In genomic region chr19:17625043-17625442, GRCh38 we compare ENCODE assay signal across 28 cellular contexts.
A peak's percentile ranks its signal among the peaks of the same experiment; 100 is the strongest.
DNase-seq lines count a peak whose midpoint lies in the region; ATAC-seq, FAIRE-seq and TF ChIP-seq lines count a peak whose summit lies in the region.
"Had no signal": no experiment of that assay in that cellular context is flagged by ENCODE, and none has a peak within 500 bp of the region (broad histone marks: within the 10 kb centered on the region; RNA-seq: fewer than 3 reads in every experiment).

No MANE protein-coding gene starts in this region.

- H4K91ac ChIP-seq in H1 (replicated peaks; ENCODE audit: insufficient read length, low read length): no peak overlapping the region

- no peak for TF ChIP-seq POLR2A in A549 (IDR thresholded peaks at IDR 0.05; ENCODE audit: low read length)
- TF ChIP-seq POLR2A in K562 (conservative IDR thresholded peaks at IDR 0.05): no peak
- TF ChIP-seq POLR2A in H1 (IDR thresholded peaks at IDR 0.05; ENCODE audit: control extremely low read depth in 1 of 2, low read depth in 2 of 2, low read length in 2 of 2): no peak

- TF ChIP-seq CTCF in A549 (IDR thresholded peaks at IDR 0.05): no peak
- TF ChIP-seq CTCF in K562 (IDR thresholded peaks at IDR 0.05 in 2 of 3, conservative IDR thresholded peaks at IDR 0.05 in 1 of 3; ENCODE audit: insufficient read depth in 2 of 3, low read depth in 1 of 3, low read length in 3 of 3): no peak
- TF ChIP-seq CTCF in H1 (IDR thresholded peaks at IDR 0.05; ENCODE audit: control extremely low read depth in 1 of 3, insufficient read depth in 1 of 3, low read depth in 1 of 3, low read length in 3 of 3): no peak
- no peak for TF ChIP-seq CTCF in neural progenitor cell (IDR thresholded peaks at IDR 0.05)
- no peak for TF ChIP-seq CTCF in coronary artery (IDR thresholded peaks at IDR 0.05)

- H3K14ac ChIP-seq in H1 (ENCODE audit: insufficient read length): no peak overlapping the region

- H2BK120ac ChIP-seq in H1 (replicated peaks; ENCODE audit: low read depth, low read length): no peak overlapping the region

- H4K20me1 ChIP-seq in K562 (replicated peaks; ENCODE audit: control insufficient read depth, insufficient read depth, low read length): no peaks in the 10 kb centered on the region; the same call in 1 of the 2 replicates
- H4K20me1 ChIP-seq in H1 (replicated peaks in 1 of 2; ENCODE audit: control insufficient read depth in 1 of 2, insufficient read depth in 2 of 2, low read length in 2 of 2): peaks cover 0 to 18% of the 10 kb centered on the region in 2 experiments
- H4K20me1 ChIP-seq in neural progenitor cell (ENCODE audit: low read depth): no peaks in the 10 kb centered on the region
- H4K20me1 ChIP-seq: BLaER1 had no signal

- FAIRE-seq in A549 (lab: Jason Lieb, UNC): no peak
- FAIRE-seq in K562 (lab: Jason Lieb, UNC): no peak
- FAIRE-seq in H1 (lab: Jason Lieb, UNC): no peak
- FAIRE-seq: GM12878, GM12892, GM18507 had no signal

- H3K27me3 ChIP-seq in K562 (ENCODE audit: control insufficient read depth in 2 of 2, insufficient read depth in 2 of 2, low read length in 2 of 2) (peaks cover 3 to 17% of the 10 kb centered on the region in 2 experiments; a peak in 3 of 5 replicates), H1 (replicated peaks in 1 of 4; ENCODE audit: control insufficient read depth in 3 of 4, extremely low read depth in 1 of 4, insufficient read depth in 3 of 4, low read length in 3 of 4) (no peaks in the 10 kb centered on the region), neural progenitor cell (no peaks in the 10 kb centered on the region)
- H3K27me3 ChIP-seq: BE2C, BLaER1 had no signal

- H3K79me2 ChIP-seq in K562 (ENCODE audit: control insufficient read depth, insufficient read depth, low read length) (no peaks in the 10 kb centered on the region), H1 (ENCODE audit: control insufficient read depth in 1 of 2, insufficient read depth in 2 of 2, low read length in 2 of 2) (no peaks in the 10 kb centered on the region), neural progenitor cell (ENCODE audit: low read depth) (no peaks in the 10 kb centered on the region)

- H3K4me2 ChIP-seq in A549: no peak overlapping the region
- H3K4me2 ChIP-seq in K562 (ENCODE audit: insufficient read depth, low read length): no peak overlapping the region
- no peak overlapping the region for H3K4me2 ChIP-seq in H1 (ENCODE audit: insufficient read depth in 1 of 2, low read depth in 2 of 2, low read length in 2 of 2)
- no peak overlapping the region for H3K4me2 ChIP-seq in neural progenitor cell
- H3K4me2 ChIP-seq: BLaER1 had no signal

- no peak overlapping the region for H3K4ac ChIP-seq in H1 (replicated peaks; ENCODE audit: insufficient read length, low read depth, low read length)

- ATAC-seq in A549 (no peak), K562 (no peak), HG03432 (IDR thresholded peaks at IDR 0.05; ENCODE audit: unreplicated experiment) (no peak)
- ATAC-seq: GM12878 had no signal

- H3K9me3 Mint-ChIP-seq in neural progenitor cell: peaks cover 13% of the 10 kb centered on the region

- no peak overlapping the region for H2AK5ac ChIP-seq in H1 (ENCODE audit: low read depth, low read length)

- H2BK15ac ChIP-seq in H1 (ENCODE audit: low read length): no peak overlapping the region

- 75% methylated on average over 1 of the region's 1 CpG for WGBS in A549 (ENCODE audit: missing lambda C conversion rate)
- WGBS in K562 (ENCODE audit: insufficient coverage, low coverage, missing lambda C conversion rate): 0% methylated on average over 1 of the region's 1 CpG
- WGBS in H1 (ENCODE audit: extremely low coverage in 1 of 2, insufficient coverage in 1 of 2, insufficient read length in 1 of 2, insufficient replicate concordance in 2 of 2, low coverage in 1 of 2, low lambda C conversion rate in 2 of 2, missing lambda C conversion rate in 1 of 2), 2 experiments: 73% methylated on average over 1 of the region's 1 CpG; no CpG with 5 or more reads in 1 of the 2 experiments

- H2BK20ac ChIP-seq in H1 (ENCODE audit: low read length): no peak overlapping the region

- BruUV-seq in K562 (replicated peaks; lab: Mats Ljungman, UMichigan): no TSS peak

- no peak overlapping the region for H4K5ac ChIP-seq in H1 (ENCODE audit: insufficient read length, low read depth, low read length)

- peak overlapping the region; percentile 93 for H3K56ac ChIP-seq in H1 (replicated peaks; ENCODE audit: insufficient read length, low read depth, low read length)

- no peak overlapping the region for H3K23ac ChIP-seq in H1 (ENCODE audit: insufficient read length)

- DNase-seq in A549 (ENCODE audit: low read depth in 1 of 2, low spot score in 1 of 2): no peak
- DNase-seq in K562 (ENCODE audit: extremely low read depth in 1 of 4, low spot score in 3 of 4): no peak
- no peak for DNase-seq in H1 (ENCODE audit: low read depth in 1 of 2, low spot score in 2 of 2)
- DNase-seq in neural progenitor cell (ENCODE audit: low spot score): no peak
- no peak for DNase-seq in cortex of kidney (lab: John Stamatoyannopoulos, UW)
- no peak for DNase-seq in coronary artery (ENCODE audit: low spot score)
- no peak for DNase-seq in kidney tubule cell (ENCODE audit: low spot score)
- DNase-seq: ACHN; BE2C; C1 segment of cervical spinal cord; CD4-positive, alpha-beta memory T cell; CD4-positive, CD25-positive, alpha-beta regulatory T cell; COR-L47; DMS 273 treated with DMSO at 0.1 percent for 48 hours; DMS153; DMS53; DMS79; DND-41; EL; GDM1 had no signal

- TF ChIP-seq EP300 in A549 (IDR thresholded peaks at IDR 0.05) (no peak), K562 (IDR thresholded peaks at IDR 0.05; ENCODE audit: low read length) (no peak), H1 (IDR thresholded peaks at IDR 0.05; ENCODE audit: borderline replicate concordance in 1 of 2, low read depth in 2 of 2, low read length in 2 of 2) (no peak)

- H4K8ac ChIP-seq in H1 (ENCODE audit: extremely low read depth, insufficient read depth, low read length): no peak overlapping the region

- no peaks in the 10 kb centered on the region for H3K9me3 ChIP-seq in A549
- H3K9me3 ChIP-seq in K562 (replicated peaks; ENCODE audit: control insufficient read depth, insufficient read depth, low read depth, low read length): peaks cover 8% of the 10 kb centered on the region; the same call in 1 of the 2 replicates
- H3K9me3 ChIP-seq in H1 (ENCODE audit: insufficient read depth in 2 of 2, low read depth in 1 of 2, low read length in 1 of 2): no peaks in the 10 kb centered on the region; a peak in 1 of 4 replicates
- H3K9me3 ChIP-seq in neural progenitor cell (ENCODE audit: low read depth): no peaks in the 10 kb centered on the region
- H3K9me3 ChIP-seq: BE2C had no signal

- no peak overlapping the region for H2BK12ac ChIP-seq in H1 (ENCODE audit: low read depth, low read length)

- H3K27ac Mint-ChIP-seq in neural progenitor cell: no peak overlapping the region
- H3K27ac Mint-ChIP-seq: CD4-positive, CD25-positive, alpha-beta regulatory T cell; CD8-positive, alpha-beta memory T cell had no signal

- H2AFZ ChIP-seq in K562 (ENCODE audit: low read depth, low read length) (no peak overlapping the region), H1 (ENCODE audit: low read length) (no peak overlapping the region), neural progenitor cell (replicated peaks) (no peak overlapping the region)

- H3K27me3 Mint-ChIP-seq in neural progenitor cell (ENCODE audit: insufficient read depth, low read depth): peaks cover 7% of the 10 kb centered on the region

- H3K9me1 ChIP-seq in K562 (ENCODE audit: control insufficient read depth, insufficient read depth, low read length): no peaks in the 10 kb centered on the region

- H3K4me1 ChIP-seq in A549 (no peaks in the 10 kb centered on the region), K562 (replicated peaks in 1 of 2; ENCODE audit: control insufficient read depth in 2 of 2, insufficient read depth in 2 of 2, low read length in 2 of 2) (peaks cover 0 to 6% of the 10 kb centered on the region in 2 experiments; a peak in 1 of 5 replicates), H1 (replicated peaks in 1 of 4; ENCODE audit: control insufficient read depth in 3 of 4, insufficient read depth in 4 of 4, low read length in 3 of 4) (no peaks in the 10 kb centered on the region), neural progenitor cell (no peaks in the 10 kb centered on the region)
- H3K4me1 ChIP-seq: BE2C had no signal

- no peak for TF ChIP-seq RAD21 in A549 (conservative IDR thresholded peaks at IDR 0.05 in 1 of 2, IDR thresholded peaks at IDR 0.05 in 1 of 2)
- TF ChIP-seq RAD21 in K562 (CRISPR knock-in tag; conservative IDR thresholded peaks at IDR 0.05 in 1 of 2, IDR thresholded peaks at IDR 0.05 in 1 of 2): no peak
- no peak for TF ChIP-seq RAD21 in H1 (IDR thresholded peaks at IDR 0.05 in 1 of 2, conservative IDR thresholded peaks at IDR 0.05 in 1 of 2; ENCODE audit: low read depth in 2 of 2, low read length in 2 of 2)

- intact Hi-C loops in K562 (cut with micrococcal nuclease): no loop called here

- in situ Hi-C loops in K562 (cut with MboI): no loop called here

- H3K23me2 ChIP-seq in H1 (ENCODE audit: low read depth, low read length): peaks cover 19% of the 10 kb centered on the region; the same call in 1 of the 2 replicates

- CTCF ChIA-PET in A549 (lab: Yijun Ruan, JAX): no interaction called here
- CTCF ChIA-PET in K562 (lab: Yijun Ruan, JAX; ENCODE audit: low intra/inter-chr PET ratio): no interaction called here
- CTCF ChIA-PET in H1 (lab: Charles Lee; ENCODE audit: partially characterized antibody): no interaction called here

- POLR2A ChIA-PET in A549 (lab: Yijun Ruan, JAX) (no interaction called here), K562 (lab: Yijun Ruan, JAX) (no interaction called here), H1 (lab: Charles Lee; ENCODE audit: partially characterized antibody) (no interaction called here)

- no peaks in the 10 kb centered on the region for H3K4me1 Mint-ChIP-seq in neural progenitor cell
- H3K4me1 Mint-ChIP-seq: CD14-positive monocyte had no signal

- H3K79me1 ChIP-seq in H1 (ENCODE audit: low read depth, low read length): no peaks in the 10 kb centered on the region; the same call in 1 of the 2 replicates

- no peak overlapping the region for H3K4me3 ChIP-seq in A549
- H3K4me3 ChIP-seq in K562: no peak overlapping the region
- H3K4me3 ChIP-seq in H1 (ENCODE audit: extremely low read depth in 1 of 4, insufficient read depth in 2 of 4, low read depth in 3 of 4, low read length in 4 of 4): no peak overlapping the region
- H3K4me3 ChIP-seq in neural progenitor cell: no peak overlapping the region
- no peak overlapping the region for H3K4me3 ChIP-seq in coronary artery
- H3K4me3 ChIP-seq: BLaER1, GM12878 had no signal

- H3K9ac ChIP-seq in K562 (ENCODE audit: insufficient read depth in 1 of 2, low read depth in 2 of 2, low read length in 2 of 2) (no peak overlapping the region), H1 (replicated peaks in 1 of 4; ENCODE audit: extremely low read depth in 1 of 4, low read depth in 3 of 4, low read length in 3 of 4) (no peak overlapping the region), neural progenitor cell (no peak overlapping the region)
- H3K9ac ChIP-seq: BLaER1 had no signal

- peak overlapping the region; percentile 5 for H3K4me3 Mint-ChIP-seq in neural progenitor cell
- H3K4me3 Mint-ChIP-seq: CD14-positive monocyte; CD4-positive, alpha-beta memory T cell; CD8-positive, alpha-beta memory T cell had no signal

- no peaks in the 10 kb centered on the region for H3K36me3 ChIP-seq in K562 (ENCODE audit: control insufficient read depth, insufficient read depth, low read length)
- H3K36me3 ChIP-seq in H1 (ENCODE audit: control insufficient read depth in 2 of 4, insufficient read depth in 4 of 4, low read length in 3 of 4): peaks cover 2 to 22% (median 12%) of the 10 kb centered on the region in 4 experiments; a peak in 7 of 8 replicates
- H3K36me3 ChIP-seq in neural progenitor cell: no peaks in the 10 kb centered on the region
- H3K36me3 ChIP-seq: BLaER1 had no signal

- no peak overlapping the region for H3K18ac ChIP-seq in H1 (ENCODE audit: extremely low read depth, low read length)

- H3K36me3 Mint-ChIP-seq in neural progenitor cell: peaks cover 5% of the 10 kb centered on the region
- H3K36me3 Mint-ChIP-seq: CD14-positive monocyte; CD4-positive, alpha-beta memory T cell; CD4-positive, CD25-positive, alpha-beta regulatory T cell had no signal

- H3K27ac ChIP-seq in A549: no peak overlapping the region
- H3K27ac ChIP-seq in K562 (ENCODE audit: extremely low read depth, low read depth, low read length): no peak overlapping the region
- H3K27ac ChIP-seq in H1 (ENCODE audit: low read depth, low read length): no peak overlapping the region
- H3K27ac ChIP-seq in neural progenitor cell: no peak overlapping the region
- no peak overlapping the region for H3K27ac ChIP-seq in coronary artery
- H3K27ac ChIP-seq: 22Rv1, BLaER1 had no signal

- no peaks in the 10 kb centered on the region for H3F3A ChIP-seq in neural progenitor cell (ENCODE audit: low read depth)

- no peak overlapping the region for H2BK5ac ChIP-seq in H1 (ENCODE audit: low read depth, low read length)
